In genomic region chr17:8153550-8153956, GRCh38 we compare ENCODE assay signal across 1 cellular context.
TF ChIP-seq lines count a peak whose summit lies in the region.

No MANE protein-coding gene starts in this region.

TF ChIP-seq in HepG2, 621 proteins besides CTCF, POLR2A, EP300 and RAD21 (continued from another document and continues in another):
- TF ChIP-seq ZBTB4 (CRISPR knock-in tag; IDR thresholded peaks at IDR 0.05; ENCODE audit: borderline replicate concordance) (no peak), ZNF558 (CRISPR knock-in tag; IDR thresholded peaks at IDR 0.05; ENCODE audit: borderline replicate concordance) (no peak), IRX3 (CRISPR knock-in tag; IDR thresholded peaks at IDR 0.05; ENCODE audit: borderline replicate concordance, low read depth) (no peak), ZNF883 (CRISPR knock-in tag; IDR thresholded peaks at IDR 0.05; ENCODE audit: not compliant biosample characterization) (no peak), HIVEP1 (CRISPR knock-in tag; IDR thresholded peaks at IDR 0.05) (peak; percentile 38; the same call in 1 of the 2 replicates), GATA4 (IDR thresholded peaks at IDR 0.05; ENCODE audit: borderline replicate concordance, low read depth) (no peak), CSRNP1 (CRISPR knock-in tag; IDR thresholded peaks at IDR 0.05) (no peak), FIP1L1 (IDR thresholded peaks at IDR 0.05; ENCODE audit: borderline replicate concordance, insufficient read depth, low read depth, low read length) (no peak), FOXK1 (CRISPR knock-in tag; IDR thresholded peaks at IDR 0.05; ENCODE audit: borderline replicate concordance, low read depth) (0 out of 2 replicates have a peak, but pooled peaks have one; percentile 14), ZNF512B (CRISPR knock-in tag; IDR thresholded peaks at IDR 0.05; ENCODE audit: borderline replicate concordance) (no peak), ATM (IDR thresholded peaks at IDR 0.05; ENCODE audit: borderline replicate concordance) (no peak; the same call in 1 of the 2 replicates), PAF1 (CRISPR knock-in tag; IDR thresholded peaks at IDR 0.05) (no peak), ZNF740 (CRISPR knock-in tag; IDR thresholded peaks at IDR 0.05) (no peak), SPEN (CRISPR knock-in tag; IDR thresholded peaks at IDR 0.05; ENCODE audit: low read depth) (no peak), MXD3 (CRISPR knock-in tag; IDR thresholded peaks at IDR 0.05) (no peak), PITX1 (CRISPR knock-in tag; IDR thresholded peaks at IDR 0.05) (peak; percentile 32; the same call in 1 of the 2 replicates), TSC22D2 (CRISPR knock-in tag; IDR thresholded peaks at IDR 0.05; ENCODE audit: borderline replicate concordance) (no peak), FOXO4 (CRISPR knock-in tag; conservative IDR thresholded peaks at IDR 0.05) (no peak), ZNF784 (CRISPR knock-in tag; IDR thresholded peaks at IDR 0.05; ENCODE audit: borderline replicate concordance) (peak; percentile 31; the same call in 1 of the 2 replicates), CENPBD1 (CRISPR knock-in tag; IDR thresholded peaks at IDR 0.05; ENCODE audit: borderline replicate concordance, low read depth) (no peak), POLR2AphosphoS5 (IDR thresholded peaks at IDR 0.05; ENCODE audit: low read depth, low read length) (no peak), ZNF562 (CRISPR knock-in tag; IDR thresholded peaks at IDR 0.05; ENCODE audit: borderline replicate concordance) (no peak), ZFP91 (CRISPR knock-in tag; IDR thresholded peaks at IDR 0.05; ENCODE audit: borderline replicate concordance) (no peak), KDM3A (CRISPR knock-in tag; IDR thresholded peaks at IDR 0.05; ENCODE audit: low read depth) (no peak), ZNF792 (CRISPR knock-in tag; IDR thresholded peaks at IDR 0.05) (no peak; the same call in 1 of the 2 replicates), NR2C2 (CRISPR knock-in tag; IDR thresholded peaks at IDR 0.05; ENCODE audit: borderline replicate concordance) (no peak), HBP1 (CRISPR knock-in tag; IDR thresholded peaks at IDR 0.05; ENCODE audit: low read depth) (no peak), CEBPG (CRISPR knock-in tag; IDR thresholded peaks at IDR 0.05) (peak; percentile 50), POLR2G (IDR thresholded peaks at IDR 0.05; ENCODE audit: low read depth, low read length) (0 out of 2 replicates have a peak, but pooled peaks have one; percentile 12), SMAD3 (CRISPR knock-in tag; IDR thresholded peaks at IDR 0.05) (no peak), ZNF891 (CRISPR knock-in tag; IDR thresholded peaks at IDR 0.05) (no peak), JDP2 (CRISPR knock-in tag; IDR thresholded peaks at IDR 0.05; ENCODE audit: borderline replicate concordance) (no peak), ZNF543 (CRISPR knock-in tag; IDR thresholded peaks at IDR 0.05) (0 out of 2 replicates have a peak, but pooled peaks have one; percentile 45), NAIF1 (CRISPR knock-in tag; IDR thresholded peaks at IDR 0.05; ENCODE audit: borderline replicate concordance) (no peak), CBFB (CRISPR knock-in tag; IDR thresholded peaks at IDR 0.05) (no peak), ZNF629 (CRISPR knock-in tag; conservative IDR thresholded peaks at IDR 0.05) (no peak), ZNF7 (CRISPR knock-in tag; IDR thresholded peaks at IDR 0.05) (no peak), ZSCAN29 (CRISPR knock-in tag; conservative IDR thresholded peaks at IDR 0.05) (no peak), ZBTB25 (CRISPR knock-in tag; IDR thresholded peaks at IDR 0.05) (no peak), ZBTB20 (CRISPR knock-in tag; IDR thresholded peaks at IDR 0.05; ENCODE audit: borderline replicate concordance, low read depth) (no peak), NKX3-1 (CRISPR knock-in tag; IDR thresholded peaks at IDR 0.05) (no peak), PAXIP1 (CRISPR knock-in tag; conservative IDR thresholded peaks at IDR 0.05) (peak; percentile 74), HDAC6 (IDR thresholded peaks at IDR 0.05; ENCODE audit: low read depth, low read length) (no peak), ZNF839 (CRISPR knock-in tag; IDR thresholded peaks at IDR 0.05; ENCODE audit: borderline replicate concordance) (no peak)
